Comparison of ENCODE assay signal across 22 cellular contexts in genomic region chr13:23629566-23630272, GRCh38. TPM values are rescaled to one million over a fixed set of nuclear protein-coding genes. Genes with fewer than 3 reads are reported as not detected.
DNase-seq lines count a peak whose midpoint lies in the region; ATAC-seq and TF ChIP-seq lines count a peak whose summit lies in the region.
"Had no signal": no experiment of that assay in that cellular context is flagged by ENCODE, and none has a peak within 500 bp of the region (broad histone marks: within the 10 kb centered on the region; RNA-seq: fewer than 3 reads in every experiment).

No MANE protein-coding gene starts in this region.

- H3K79me1 ChIP-seq in mesenchymal stem cell (replicated peaks; ENCODE audit: low read length, poor library complexity, severe bottlenecking), result no peaks in the 10 kb centered on the region

- intact Hi-C loops in left cardiac atrium (cut with DNase I), result no loop called here

- peak overlapping the region in 1 of 2 experiments; percentile 71 for H2BK12ac ChIP-seq in mesenchymal stem cell (ENCODE audit: low read length in 2 of 2)

- H3K9me3 Mint-ChIP-seq in nephron, result no peaks in the 10 kb centered on the region
- H3K9me3 Mint-ChIP-seq in osteocyte (ENCODE audit: unreplicated experiment), result no peaks in the 10 kb centered on the region
- H3K9me3 Mint-ChIP-seq: activated CD4-positive, alpha-beta memory T cell treated with anti-CD3 and anti-CD28 coated beads, Interleukin-2, amount 10 ng/mL, durations not matched to agents 7 days and 5 days; HFFc6 had no signal

- H3K27me3 ChIP-seq in mesenchymal stem cell (ENCODE audit: control insufficient read depth in 1 of 2, insufficient read depth in 1 of 2, low read length in 2 of 2), result peaks cover 0 to 5% of the 10 kb centered on the region in 2 experiments
- H3K27me3 ChIP-seq: adrenal gland; BLaER1 treated with 17β-estradiol and CSF1 and Interleukin-3, amounts not matched to agents 10 nM and 100 nM; SJCRH30; suprapubic skin had no signal

- TF ChIP-seq CTCF in C4-2B (conservative IDR thresholded peaks at IDR 0.05), result no peak
- no peak for TF ChIP-seq CTCF in nephron (IDR thresholded peaks at IDR 0.05; ENCODE audit: unreplicated experiment in 3 of 3)
- no peak for TF ChIP-seq CTCF in osteocyte (IDR thresholded peaks at IDR 0.05)

- no peaks in the 10 kb centered on the region for H3K4me1 ChIP-seq in mesenchymal stem cell (ENCODE audit: control insufficient read depth, insufficient read depth, low read depth, low read length)
- H3K4me1 ChIP-seq: BLaER1 treated with 17β-estradiol and CSF1 and Interleukin-3, amounts not matched to agents 10 nM and 100 nM had no signal

- peak; percentile 28 to 65 for ATAC-seq in left cardiac atrium

- H2AK5ac ChIP-seq in mesenchymal stem cell (ENCODE audit: low read length, severe bottlenecking), result no peak overlapping the region

- WGBS in mesenchymal stem cell, result 91% methylated on average over 6 of the region's 6 CpGs

- H2BK5ac ChIP-seq in mesenchymal stem cell (ENCODE audit: low read depth, low read length, poor library complexity, severe bottlenecking), result no peak overlapping the region

- H3K9me3 ChIP-seq in mesenchymal stem cell (ENCODE audit: control insufficient read depth, low read length), result peaks cover 8% of the 10 kb centered on the region
- H3K9me3 ChIP-seq: adrenal gland; BLaER1 treated with 17β-estradiol and CSF1 and Interleukin-3, amounts not matched to agents 10 nM and 100 nM; SJCRH30; suprapubic skin had no signal

- H3K27ac ChIP-seq in C4-2B (peak overlapping the region; percentile 66), mesenchymal stem cell (ENCODE audit: low read length, poor library complexity, severe bottlenecking) (no peak overlapping the region)
- H3K27ac ChIP-seq: BLaER1 treated with 17β-estradiol and CSF1 and Interleukin-3, amounts not matched to agents 10 nM and 100 nM; epithelial cell of prostate; PC-9; SJCRH30; suprapubic skin had no signal

- H3K4me3 Mint-ChIP-seq in nephron, result no peak overlapping the region
- H3K4me3 Mint-ChIP-seq in osteocyte (ENCODE audit: unreplicated experiment), result no peak overlapping the region
- H3K4me3 Mint-ChIP-seq: activated CD4-positive, alpha-beta memory T cell treated with anti-CD3 and anti-CD28 coated beads, Interleukin-2, amount 10 ng/mL, durations not matched to agents 7 days and 5 days; HFFc6 had no signal

- DNase-seq in NCI-H2029 (lab: John Stamatoyannopoulos, UW) (peak; percentile 14), left cardiac atrium (no peak), mesenchymal stem cell (no peak), NCI-H2107 (lab: John Stamatoyannopoulos, UW) (no peak), osteocyte (ENCODE audit: extremely low spot score, unreplicated experiment) (no peak), epidermal melanocyte (ENCODE audit: insufficient read length, low spot score) (no peak)
- DNase-seq: activated CD4-positive, alpha-beta memory T cell treated with anti-CD3 and anti-CD28 coated beads, Interleukin-2, amount 10 ng/mL, durations not matched to agents 7 days and 5 days; activated gamma-delta T cell treated with Interleukin-2 at 50 U/mL for 16 hours; adrenal gland; dermis blood vessel endothelial cell; foreskin fibroblast; GF-D8; HFFc6; NCI-H1436; NCI-H226; PC-9; SJCRH30 had no signal

- peak overlapping the region; percentile 53 to 86 (median 81) for H3K27ac Mint-ChIP-seq in nephron
- no peak overlapping the region for H3K27ac Mint-ChIP-seq in osteocyte (ENCODE audit: unreplicated experiment)
- H3K27ac Mint-ChIP-seq: activated CD4-positive, alpha-beta memory T cell treated with anti-CD3 and anti-CD28 coated beads, Interleukin-2, amount 10 ng/mL, durations not matched to agents 7 days and 5 days; HFFc6 had no signal

- peak overlapping the region in 1 of 2 experiments; percentile 66 for H3K18ac ChIP-seq in mesenchymal stem cell (ENCODE audit: low read depth in 1 of 2, low read length in 2 of 2)

- H4K8ac ChIP-seq in mesenchymal stem cell (ENCODE audit: low read length), result no peak overlapping the region

- no peak overlapping the region for H3K9ac ChIP-seq in mesenchymal stem cell (ENCODE audit: low read length)
- H3K9ac ChIP-seq: BLaER1 treated with 17β-estradiol and CSF1 and Interleukin-3, amounts not matched to agents 10 nM and 100 nM had no signal

- H4K91ac ChIP-seq in mesenchymal stem cell (ENCODE audit: low read length), result no peak overlapping the region

- no peak overlapping the region for H2AFZ ChIP-seq in mesenchymal stem cell (ENCODE audit: low read depth, low read length)
- H2AFZ ChIP-seq: PC-9 had no signal

- no peak overlapping the region for H3K4ac ChIP-seq in mesenchymal stem cell (ENCODE audit: low read depth in 1 of 2, low read length in 2 of 2)

- no peak overlapping the region for H3K4me3 ChIP-seq in mesenchymal stem cell (ENCODE audit: insufficient read depth in 1 of 2, low read depth in 1 of 2, low read length in 2 of 2)
- H3K4me3 ChIP-seq: adrenal gland; BLaER1 treated with 17β-estradiol and CSF1 and Interleukin-3, amounts not matched to agents 10 nM and 100 nM; PC-9; SJCRH30; suprapubic skin had no signal

- no peak overlapping the region for H3K14ac ChIP-seq in mesenchymal stem cell (ENCODE audit: low read length in 2 of 2)

- H3K4me1 Mint-ChIP-seq in nephron (peaks cover 57% of the 10 kb centered on the region), osteocyte (ENCODE audit: unreplicated experiment) (peaks cover 2% of the 10 kb centered on the region)
- H3K4me1 Mint-ChIP-seq: activated CD4-positive, alpha-beta memory T cell treated with anti-CD3 and anti-CD28 coated beads, Interleukin-2, amount 10 ng/mL, durations not matched to agents 7 days and 5 days had no signal

- H2BK15ac ChIP-seq in mesenchymal stem cell (ENCODE audit: low read depth, poor library complexity, severe bottlenecking), result no peak overlapping the region

- H3K23ac ChIP-seq in mesenchymal stem cell (ENCODE audit: low read length in 2 of 2), result no peak overlapping the region

- no peak overlapping the region for H2BK120ac ChIP-seq in mesenchymal stem cell (ENCODE audit: low read depth, low read length)

- H3K27me3 Mint-ChIP-seq in nephron (ENCODE audit: low read depth), result no peaks in the 10 kb centered on the region
- H3K27me3 Mint-ChIP-seq in osteocyte (ENCODE audit: unreplicated experiment), result no peaks in the 10 kb centered on the region

- H3K36me3 ChIP-seq in mesenchymal stem cell (ENCODE audit: control insufficient read depth in 1 of 2, insufficient read depth in 2 of 2, low read depth in 1 of 2, low read length in 2 of 2), result peaks cover 0 to 9% of the 10 kb centered on the region in 2 experiments
- H3K36me3 ChIP-seq: adrenal gland; BLaER1 treated with 17β-estradiol and CSF1 and Interleukin-3, amounts not matched to agents 10 nM and 100 nM; SJCRH30; suprapubic skin had no signal

- no peak overlapping the region for H3K4me2 ChIP-seq in mesenchymal stem cell (ENCODE audit: low read length, poor library complexity, severe bottlenecking)
- H3K4me2 ChIP-seq: BLaER1 treated with 17β-estradiol and CSF1 and Interleukin-3, amounts not matched to agents 10 nM and 100 nM; PC-9 had no signal

- H3K36me3 Mint-ChIP-seq in nephron (ENCODE audit: low read depth), result peaks cover 27% of the 10 kb centered on the region
- H3K36me3 Mint-ChIP-seq in osteocyte (ENCODE audit: unreplicated experiment), result no peaks in the 10 kb centered on the region

RNA-seq across cellular contexts. Expression of gene TNFRSF19, which starts 59.5 kb away (rescaled TPM):
- total RNA-seq in left cardiac atrium (10 to 100 TPM; 35.6 to 45.7 TPM), osteocyte (1.6 and 1.7 TPM in 2 replicates)
- 0.91 TPM for polyA plus RNA-seq in mesenchymal stem cell (2013, experiment 1 of 2)
- polyA plus RNA-seq in mesenchymal stem cell (2013, experiment 2 of 2), result 1.1 TPM

Comparison
In these comparisons a context has a peak if more than half of its experiments do, and no peak if none do; other contexts are left out.
1. RNA of gene TNFRSF19, which starts 59.5 kb away (total RNA-seq): 35.6 to 45.7 TPM in left cardiac atrium; 1.6 to 1.7 TPM in osteocyte; every median in the first group is over 10 times any median in the second.